20 cellular contexts compared by ENCODE assay signal in genomic region chr5:38478166-38478565, GRCh38.
A peak's percentile ranks its signal among the peaks of the same experiment; 100 is the strongest.
DNase-seq lines count a peak whose midpoint lies in the region; FAIRE-seq and TF ChIP-seq lines count a peak whose summit lies in the region.
"Had no signal": no experiment of that assay in that cellular context is flagged by ENCODE, and none has a peak within 500 bp of the region (broad histone marks: within the 10 kb centered on the region; RNA-seq: fewer than 3 reads in every experiment).

No MANE protein-coding gene starts in this region.

- no peak for TF ChIP-seq POLR2A in H54 (IDR thresholded peaks at IDR 0.05; ENCODE audit: low read depth, low read length)

- no peak for TF ChIP-seq CTCF in GM10266 (IDR thresholded peaks at IDR 0.05; ENCODE audit: control insufficient read depth, insufficient read depth, low read depth, missing control alignments)

- peak; percentile 33 for FAIRE-seq in H54 (lab: Jason Lieb, UNC)
- FAIRE-seq: GM12878, GM19239, K562 had no signal

- DNase-seq in H54 (ENCODE audit: insufficient read length, low spot score) (no peak), SK-MEL-5 (ENCODE audit: low read depth, low spot score) (peak; percentile 85), medulla oblongata (ENCODE audit: extremely low spot score) (peak; percentile 21), amniotic stem cell (lab: John Stamatoyannopoulos, UW) (no peak), DMS79 (lab: John Stamatoyannopoulos, UW) (no peak), GM10266 (ENCODE audit: extremely low spot score) (no peak)
- DNase-seq in activated T-cell treated with anti-CD3 and anti-CD28 coated beads, Interleukin-2, amount 50 U/mL, for 1 hour = no peak
- DNase-seq: ACHN; BE2C; C1 segment of cervical spinal cord; CD4-positive, CD25-positive, alpha-beta regulatory T cell; CD8-positive, alpha-beta memory T cell; DMS153; DMS79 treated with DMSO at 0.1 percent for 48 hours; GF-D8; HCEC 1CT; IMR-90 had no signal

- in situ Hi-C loops in SK-MEL-5 (cut with HindIII; ENCODE audit: low pct_unique_long_range_greater_than_20kb, low sequenced_read_pairs) = no loop called here

Comparison
In these comparisons a context has a peak if more than half of its experiments do, and no peak if none do; other contexts are left out.
1. DNase-seq: peak in SK-MEL-5 (single experiment) and medulla oblongata (single experiment); none in H54 (single experiment), activated T-cell treated with anti-CD3 and anti-CD28 coated beads, Interleukin-2, amount 50 U/mL, for 1 hour (single experiment), amniotic stem cell (single experiment), DMS79 (single experiment) and GM10266 (single experiment).